17 cellular contexts compared by ENCODE assay signal in the genomic region with DNA sequence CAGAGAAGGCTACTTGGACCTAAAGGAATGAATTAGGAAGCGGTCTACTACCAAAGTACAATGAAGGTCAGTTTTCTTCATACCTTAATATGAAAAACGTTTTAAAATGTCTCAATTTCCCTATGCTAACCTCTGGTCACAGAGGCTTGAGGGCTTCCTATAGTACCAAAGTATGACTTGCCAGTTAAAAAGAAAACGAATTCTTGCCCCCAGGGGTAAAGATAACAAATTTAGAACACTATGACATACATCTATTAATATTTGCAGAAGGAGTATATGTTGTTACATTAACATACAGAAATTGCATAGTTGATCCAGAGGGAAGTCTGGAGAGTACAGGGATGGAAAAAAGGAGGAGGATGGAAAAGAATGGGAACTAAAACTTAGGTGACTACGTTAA. TPM values are rescaled to one million over a fixed set of nuclear protein-coding genes. Genes with fewer than 3 reads are reported as not detected.
A peak's percentile ranks its signal among the peaks of the same experiment; 100 is the strongest.
DNase-seq lines count a peak whose midpoint lies in the region; ATAC-seq and TF ChIP-seq lines count a peak whose summit lies in the region.
"Had no signal": no experiment of that assay in that cellular context is flagged by ENCODE, and none has a peak within 500 bp of the region (broad histone marks: within the 10 kb centered on the region; RNA-seq: fewer than 3 reads in every experiment).

No MANE protein-coding gene starts in this region.

- no peak for ATAC-seq in naive thymus-derived CD8-positive, alpha-beta T cell
- no peak for ATAC-seq in left lung
- no peak for ATAC-seq in GM18858 (IDR thresholded peaks at IDR 0.05; ENCODE audit: unreplicated experiment)
- ATAC-seq: activated CD4-positive, CD25-positive, alpha-beta regulatory T cell treated with anti-CD3 and anti-CD28 coated beads, Interleukin-2, amount 50 U/mL, for 24 hours; gastrocnemius medialis had no signal

- H3K9me3 ChIP-seq in left lung: no peaks in the 10 kb centered on the region
- H3K9me3 ChIP-seq: colonic mucosa, gastrocnemius medialis had no signal

- H3K36me3 ChIP-seq in left lung: peaks cover 0 to 14% of the 10 kb centered on the region in 2 donors
- H3K36me3 ChIP-seq: colonic mucosa, gastrocnemius medialis had no signal

- peaks cover 9% of the 10 kb centered on the region for H3K36me3 Mint-ChIP-seq in activated naive CD8-positive, alpha-beta T cell
- peaks cover 58% of the 10 kb centered on the region for H3K36me3 Mint-ChIP-seq in activated naive CD8-positive, alpha-beta T cell treated with anti-CD3 and anti-CD28 coated beads for 36 hours
- peaks cover 33% of the 10 kb centered on the region for H3K36me3 Mint-ChIP-seq in activated T-helper 1 cell treated with anti-CD3 and anti-CD28 coated beads, Interleukin-12 subunit alpha, Interleukin-12 subunit beta, Interleukin-2, Interleukin-4 antibody, amounts not matched to agents 30 ng/mL and 10 ng/mL and 1 ng/mL, durations not matched to agents 14 hours and 24 hours and 36 hours (ENCODE audit: low read depth)
- peaks cover 0 to 47% (median 6%) of the 10 kb centered on the region in 3 donors for H3K36me3 Mint-ChIP-seq in naive thymus-derived CD8-positive, alpha-beta T cell

- H3K4me3 ChIP-seq in left lung: no peak overlapping the region
- H3K4me3 ChIP-seq: colonic mucosa had no signal

- H3K4me1 Mint-ChIP-seq in activated naive CD8-positive, alpha-beta T cell (ENCODE audit: low read depth): peaks cover 94% of the 10 kb centered on the region
- peaks cover 71% of the 10 kb centered on the region for H3K4me1 Mint-ChIP-seq in activated naive CD8-positive, alpha-beta T cell treated with anti-CD3 and anti-CD28 coated beads for 36 hours
- H3K4me1 Mint-ChIP-seq in activated T-helper 1 cell treated with anti-CD3 and anti-CD28 coated beads, Interleukin-12 subunit alpha, Interleukin-12 subunit beta, Interleukin-2, Interleukin-4 antibody, amounts not matched to agents 30 ng/mL and 10 ng/mL and 1 ng/mL, durations not matched to agents 14 hours and 24 hours and 36 hours (ENCODE audit: low read depth): peaks cover 83% of the 10 kb centered on the region
- peaks cover 39 to 98% (median 89%) of the 10 kb centered on the region in 4 donors for H3K4me1 Mint-ChIP-seq in naive thymus-derived CD8-positive, alpha-beta T cell

- TF ChIP-seq CTCF in GM10248 (IDR thresholded peaks at IDR 0.05; ENCODE audit: control extremely low read depth, extremely low read depth, low read depth, missing control alignments) (no peak), left lung (IDR thresholded peaks at IDR 0.05) (no peak)

- no peak overlapping the region for H3K27ac ChIP-seq in left lung
- H3K27ac ChIP-seq: colonic mucosa, epithelial cell of prostate had no signal

- no peaks in the 10 kb centered on the region for H3K27me3 Mint-ChIP-seq in activated naive CD8-positive, alpha-beta T cell
- no peaks in the 10 kb centered on the region for H3K27me3 Mint-ChIP-seq in activated naive CD8-positive, alpha-beta T cell treated with anti-CD3 and anti-CD28 coated beads for 36 hours
- H3K27me3 Mint-ChIP-seq in activated T-helper 1 cell treated with anti-CD3 and anti-CD28 coated beads, Interleukin-12 subunit alpha, Interleukin-12 subunit beta, Interleukin-2, Interleukin-4 antibody, amounts not matched to agents 30 ng/mL and 10 ng/mL and 1 ng/mL, durations not matched to agents 14 hours and 24 hours and 36 hours (ENCODE audit: insufficient read depth): no peaks in the 10 kb centered on the region
- no peaks in the 10 kb centered on the region for H3K27me3 Mint-ChIP-seq in naive thymus-derived CD8-positive, alpha-beta T cell

- H3K4me3 Mint-ChIP-seq in activated naive CD8-positive, alpha-beta T cell: peak overlapping the region; percentile 21
- no peak overlapping the region for H3K4me3 Mint-ChIP-seq in activated naive CD8-positive, alpha-beta T cell treated with anti-CD3 and anti-CD28 coated beads for 36 hours
- H3K4me3 Mint-ChIP-seq in activated T-helper 1 cell treated with anti-CD3 and anti-CD28 coated beads, Interleukin-12 subunit alpha, Interleukin-12 subunit beta, Interleukin-2, Interleukin-4 antibody, amounts not matched to agents 30 ng/mL and 10 ng/mL and 1 ng/mL, durations not matched to agents 14 hours and 24 hours and 36 hours: no peak overlapping the region
- H3K4me3 Mint-ChIP-seq in naive thymus-derived CD8-positive, alpha-beta T cell: peak overlapping the region in 9 of 10 donors; percentile 27 to 62 (median 46)

- intact Hi-C loops in activated T-helper 1 cell treated with anti-CD3 and anti-CD28 coated beads, Interleukin-12 subunit alpha, Interleukin-12 subunit beta, Interleukin-2, Interleukin-4 antibody, amounts not matched to agents 30 ng/mL and 10 ng/mL and 1 ng/mL, durations not matched to agents 14 hours and 24 hours and 36 hours (cut with micrococcal nuclease): no loop called here
- intact Hi-C loops in left lung (cut with DNase I): no loop called here

- H3K9me3 Mint-ChIP-seq in activated naive CD8-positive, alpha-beta T cell (ENCODE audit: low read depth): no peaks in the 10 kb centered on the region
- no peaks in the 10 kb centered on the region for H3K9me3 Mint-ChIP-seq in activated naive CD8-positive, alpha-beta T cell treated with anti-CD3 and anti-CD28 coated beads for 36 hours
- no peaks in the 10 kb centered on the region for H3K9me3 Mint-ChIP-seq in activated T-helper 1 cell treated with anti-CD3 and anti-CD28 coated beads, Interleukin-12 subunit alpha, Interleukin-12 subunit beta, Interleukin-2, Interleukin-4 antibody, amounts not matched to agents 30 ng/mL and 10 ng/mL and 1 ng/mL, durations not matched to agents 14 hours and 24 hours and 36 hours
- H3K9me3 Mint-ChIP-seq in naive thymus-derived CD8-positive, alpha-beta T cell: no peaks in the 10 kb centered on the region

- H3K4me1 ChIP-seq in left lung: peaks cover 44 to 96% of the 10 kb centered on the region in 2 donors

- H3K27me3 ChIP-seq in left lung: no peaks in the 10 kb centered on the region
- H3K27me3 ChIP-seq: colonic mucosa, gastrocnemius medialis had no signal

- DNase-seq in activated naive CD8-positive, alpha-beta T cell treated with anti-CD3 and anti-CD28 coated beads for 36 hours: no peak
- no peak for DNase-seq in activated T-helper 1 cell treated with anti-CD3 and anti-CD28 coated beads, Interleukin-12 subunit alpha, Interleukin-12 subunit beta, Interleukin-2, Interleukin-4 antibody, amounts not matched to agents 30 ng/mL and 10 ng/mL and 1 ng/mL, durations not matched to agents 14 hours and 24 hours and 36 hours (ENCODE audit: low spot score)
- no peak for DNase-seq in naive thymus-derived CD8-positive, alpha-beta T cell
- no peak for DNase-seq in NK-92 treated with Interleukin-12 subunit alpha and Interleukin-12 subunit beta, amount 100 ng/mL, for 24 hours (lab: John Stamatoyannopoulos, UW)
- DNase-seq in GM10248 (ENCODE audit: extremely low spot score): no peak
- no peak for DNase-seq in left lung
- DNase-seq: anterior cingulate cortex; colonic mucosa; DND-41; gastrocnemius medialis; occipital lobe; stimulated activated CD4-positive, alpha-beta T cell treated with anti-CD3 and anti-CD28 coated beads, Interleukin-4, amount 100 ng/mL, for 24 hours; T-helper 2 cell had no signal

- POLR2A ChIA-PET in naive thymus-derived CD8-positive, alpha-beta T cell (lab: Charles Lee): no interaction called here
- POLR2A ChIA-PET in GM10248 (lab: Yijun Ruan, JAX): no interaction called here

- peak overlapping the region; percentile 59 for H3K27ac Mint-ChIP-seq in activated naive CD8-positive, alpha-beta T cell
- H3K27ac Mint-ChIP-seq in activated naive CD8-positive, alpha-beta T cell treated with anti-CD3 and anti-CD28 coated beads for 36 hours: no peak overlapping the region
- peak overlapping the region; percentile 27 for H3K27ac Mint-ChIP-seq in activated T-helper 1 cell treated with anti-CD3 and anti-CD28 coated beads, Interleukin-12 subunit alpha, Interleukin-12 subunit beta, Interleukin-2, Interleukin-4 antibody, amounts not matched to agents 30 ng/mL and 10 ng/mL and 1 ng/mL, durations not matched to agents 14 hours and 24 hours and 36 hours
- peak overlapping the region; percentile 12 to 87 (median 66) for H3K27ac Mint-ChIP-seq in naive thymus-derived CD8-positive, alpha-beta T cell

- CTCF ChIA-PET in GM10248 (lab: Yijun Ruan, JAX): no interaction called here

RNA-seq across cellular contexts. Expression of gene KMT2E, which starts 13.8 kb away (rescaled TPM):
- total RNA-seq in activated naive CD8-positive, alpha-beta T cell treated with anti-CD3 and anti-CD28 coated beads for 36 hours: 10 to 100 TPM; 58.0 to 62.4 TPM
- 114 and 130 TPM in 2 replicates for total RNA-seq in activated T-helper 1 cell treated with anti-CD3 and anti-CD28 coated beads, Interleukin-12 subunit alpha, Interleukin-12 subunit beta, Interleukin-2, Interleukin-4 antibody, amounts not matched to agents 30 ng/mL and 10 ng/mL and 1 ng/mL, durations not matched to agents 14 hours and 24 hours and 36 hours
- total RNA-seq in naive thymus-derived CD8-positive, alpha-beta T cell: 100 to 1,000 TPM; 186 to 188 TPM
- 100 to 1,000 TPM; 119 to 193 (median 140) TPM for polyA plus RNA-seq in naive thymus-derived CD8-positive, alpha-beta T cell
- total RNA-seq in left lung: 10 to 100 TPM; 74.5 to 96.2 TPM

Comparison
In these comparisons a context has a peak if more than half of its experiments do, and no peak if none do; other contexts are left out.
1. H3K4me3 Mint-ChIP-seq: peak in activated naive CD8-positive, alpha-beta T cell (single experiment) and naive thymus-derived CD8-positive, alpha-beta T cell (9 of 10); none in activated naive CD8-positive, alpha-beta T cell treated with anti-CD3 and anti-CD28 coated beads for 36 hours (single experiment) and activated T-helper 1 cell treated with anti-CD3 and anti-CD28 coated beads, Interleukin-12 subunit alpha, Interleukin-12 subunit beta, Interleukin-2, Interleukin-4 antibody, amounts not matched to agents 30 ng/mL and 10 ng/mL and 1 ng/mL, durations not matched to agents 14 hours and 24 hours and 36 hours (single experiment).